Comparison of ENCODE assay signal across 28 cellular contexts in genomic region chr2:77631007-77631406, GRCh38.
"Had no signal": no experiment of that assay in that cellular context is flagged by ENCODE, and none has a peak within 500 bp of the region (broad histone marks: within the 10 kb centered on the region; RNA-seq: fewer than 3 reads in every experiment).

No MANE protein-coding gene starts in this region.

- FAIRE-seq: urothelium cell line had no signal

- H3K4me3 Mint-ChIP-seq: stimulated activated effector memory CD8-positive, alpha-beta T cell treated with anti-CD3 and anti-CD28 coated beads, Interleukin-12 subunit alpha, Interleukin-12 subunit beta, amount 100 ng/mL, for 72 hours; stimulated activated memory B cell treated with anti-CD40 and anti-IgM and Interleukin-4, amounts not matched to agents 10 μg/mL and 1 μg/mL and 100 μg/mL, for 72 hours; stimulated activated naive B cell treated with anti-CD40 and anti-IgM and Interleukin-4, amounts not matched to agents 10 μg/mL and 1 μg/mL and 100 μg/mL, for 72 hours; stimulated activated naive CD8-positive, alpha-beta T cell treated with anti-CD3 and anti-CD28 coated beads, Interleukin-15, amount 100 ng/mL, for 72 hours; stimulated activated naive CD8-positive, alpha-beta T cell treated with anti-CD3 and anti-CD28 coated beads, Interleukin-15, Interleukin-2, amounts not matched to agents 100 ng/mL and 50 ng/mL, for 24 hours; type B pancreatic cell had no signal

- H3K9me3 Mint-ChIP-seq: type B pancreatic cell had no signal

- H3K27ac ChIP-seq: stomach, suprapubic skin, testis, thoracic aorta, thyroid gland, tibial artery, tibial nerve, transverse colon, upper lobe of left lung, upper lobe of right lung, uterus, vagina had no signal

- ATAC-seq: stimulated activated effector memory CD8-positive, alpha-beta T cell treated with anti-CD3 and anti-CD28 coated beads, Interleukin-12 subunit alpha, Interleukin-12 subunit beta, amount 100 ng/mL, for 72 hours; stimulated activated memory B cell treated with anti-CD40 and anti-IgM and Interleukin-4, amounts not matched to agents 10 μg/mL and 1 μg/mL and 100 μg/mL, for 72 hours; stimulated activated naive B cell treated with anti-CD40 and anti-IgM and Interleukin-4, amounts not matched to agents 10 μg/mL and 1 μg/mL and 100 μg/mL, for 72 hours; stimulated activated naive CD8-positive, alpha-beta T cell treated with anti-CD3 and anti-CD28 coated beads, Interleukin-15, amount 100 ng/mL, for 72 hours; stimulated activated naive CD8-positive, alpha-beta T cell treated with anti-CD3 and anti-CD28 coated beads, Interleukin-15, Interleukin-2, amounts not matched to agents 100 U/mL and 50 U/mL, for 24 hours; upper lobe of right lung had no signal

- H3K4me3 ChIP-seq: stomach, suprapubic skin, testis, thoracic aorta, thyroid gland, tibial artery, tibial nerve, transverse colon, upper lobe of left lung, upper lobe of right lung, uterus, vagina had no signal

- H3K36me3 Mint-ChIP-seq: stimulated activated effector memory CD8-positive, alpha-beta T cell treated with anti-CD3 and anti-CD28 coated beads, Interleukin-12 subunit alpha, Interleukin-12 subunit beta, amount 100 ng/mL, for 72 hours; stimulated activated memory B cell treated with anti-CD40 and anti-IgM and Interleukin-4, amounts not matched to agents 10 μg/mL and 1 μg/mL and 100 μg/mL, for 72 hours; stimulated activated naive B cell treated with anti-CD40 and anti-IgM and Interleukin-4, amounts not matched to agents 10 μg/mL and 1 μg/mL and 100 μg/mL, for 72 hours; type B pancreatic cell had no signal

- H3K27me3 Mint-ChIP-seq: stimulated activated memory B cell treated with anti-CD40 and anti-IgM and Interleukin-4, amounts not matched to agents 10 μg/mL and 1 μg/mL and 100 μg/mL, for 72 hours; stimulated activated naive B cell treated with anti-CD40 and anti-IgM and Interleukin-4, amounts not matched to agents 10 μg/mL and 1 μg/mL and 100 μg/mL, for 72 hours; stimulated activated naive CD8-positive, alpha-beta T cell treated with anti-CD3 and anti-CD28 coated beads, Interleukin-15, amount 100 ng/mL, for 72 hours; stimulated activated naive CD8-positive, alpha-beta T cell treated with anti-CD3 and anti-CD28 coated beads, Interleukin-15, Interleukin-2, amounts not matched to agents 100 ng/mL and 50 ng/mL, for 24 hours; type B pancreatic cell had no signal

- H3K4me1 Mint-ChIP-seq: stimulated activated effector memory CD8-positive, alpha-beta T cell treated with anti-CD3 and anti-CD28 coated beads, Interleukin-12 subunit alpha, Interleukin-12 subunit beta, amount 100 ng/mL, for 72 hours; stimulated activated memory B cell treated with anti-CD40 and anti-IgM and Interleukin-4, amounts not matched to agents 10 μg/mL and 1 μg/mL and 100 μg/mL, for 72 hours; stimulated activated naive B cell treated with anti-CD40 and anti-IgM and Interleukin-4, amounts not matched to agents 10 μg/mL and 1 μg/mL and 100 μg/mL, for 72 hours; stimulated activated naive CD8-positive, alpha-beta T cell treated with anti-CD3 and anti-CD28 coated beads, Interleukin-15, amount 100 ng/mL, for 72 hours had no signal

- DNase-seq: stimulated activated CD4-positive, alpha-beta T cell treated with anti-CD3 and anti-CD28 coated beads, Interleukin-2, amount 100 ng/mL, for 48 hours; stimulated activated CD4-positive, alpha-beta T cell treated with anti-CD3 and anti-CD28 coated beads, Interleukin-4, amount 100 ng/mL, for 1 hour; stimulated activated CD4-positive, alpha-beta T cell treated with anti-CD3 and anti-CD28 coated beads, Interleukin-4, amount 100 ng/mL, for 24 hours; stimulated activated CD4-positive, alpha-beta T cell treated with anti-CD3 and anti-CD28 coated beads, Interleukin-4, amount 100 ng/mL, for 4 hours; stimulated activated CD8-positive, alpha-beta memory T cell treated with anti-CD3 and anti-CD28 coated beads, Interleukin-4, amount 100 ng/mL, for 48 hours; stimulated activated naive B cell treated with anti-CD40 and anti-IgM and Interleukin-4, amounts not matched to agents 10 μg/mL and 1 μg/mL and 100 μg/mL, for 72 hours; stimulated activated naive CD4-positive, alpha-beta T cell; stimulated activated naive CD4-positive, alpha-beta T cell treated with Interleukin-2 at 50 U/mL for 16 hours; stimulated activated naive CD8-positive, alpha-beta T cell treated with anti-CD3 and anti-CD28 coated beads, Interleukin-15, amount 100 ng/mL, for 72 hours; stimulated activated naive CD8-positive, alpha-beta T cell treated with anti-CD3 and anti-CD28 coated beads, Interleukin-15, Interleukin-2, amounts not matched to agents 100 U/mL and 50 U/mL, for 24 hours; stomach; testis; thyroid gland; tibial artery; transverse colon; trophoblast cell; upper lobe of left lung; upper lobe of right lung; uterus had no signal

- H3K9me3 ChIP-seq: stomach, testis, thoracic aorta, thyroid gland, transverse colon, upper lobe of left lung, upper lobe of right lung, uterus, vagina had no signal

- H3K4me1 ChIP-seq: stomach, suprapubic skin, testis, thyroid gland, tibial artery, tibial nerve, transverse colon, upper lobe of left lung, upper lobe of right lung, uterus, vagina had no signal

- H3K27ac Mint-ChIP-seq: stimulated activated effector memory CD8-positive, alpha-beta T cell treated with anti-CD3 and anti-CD28 coated beads, Interleukin-12 subunit alpha, Interleukin-12 subunit beta, amount 100 ng/mL, for 72 hours; stimulated activated memory B cell treated with anti-CD40 and anti-IgM and Interleukin-4, amounts not matched to agents 10 μg/mL and 1 μg/mL and 100 μg/mL, for 72 hours; stimulated activated naive B cell treated with anti-CD40 and anti-IgM and Interleukin-4, amounts not matched to agents 10 μg/mL and 1 μg/mL and 100 μg/mL, for 72 hours; stimulated activated naive CD8-positive, alpha-beta T cell treated with anti-CD3 and anti-CD28 coated beads, Interleukin-15, Interleukin-2, amounts not matched to agents 100 ng/mL and 50 ng/mL, for 24 hours; type B pancreatic cell had no signal

- H3K27me3 ChIP-seq: stomach, suprapubic skin, testis, thyroid gland, tibial artery, tibial nerve, transverse colon, upper lobe of left lung, upper lobe of right lung, uterus, vagina had no signal

- H3K36me3 ChIP-seq: stomach, suprapubic skin, thoracic aorta, thyroid gland, tibial artery, tibial nerve, transverse colon, upper lobe of left lung, upper lobe of right lung, uterus, vagina had no signal
